Comparison of ENCODE assay signal across 20 cellular contexts in the genomic region with DNA sequence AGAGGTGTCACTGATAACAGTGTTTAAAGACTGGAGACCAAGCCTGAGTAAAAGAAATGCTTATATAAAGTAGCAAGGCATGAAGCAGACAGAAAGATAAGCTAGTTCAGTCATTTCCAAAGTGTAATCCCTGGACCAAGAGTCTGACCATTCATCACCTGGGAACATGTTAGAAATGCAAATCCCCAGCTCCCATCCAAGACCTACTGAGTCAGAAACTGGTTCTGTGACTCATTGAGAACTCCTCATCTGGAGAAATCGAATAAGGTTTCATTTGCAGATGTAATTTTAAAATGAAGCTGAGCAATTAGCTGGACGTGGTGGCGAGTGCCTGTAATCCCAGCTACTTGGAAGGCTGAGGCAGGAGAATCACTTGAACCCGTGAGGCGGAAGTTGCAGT.
"Had no signal": no experiment of that assay in that cellular context is flagged by ENCODE, and none has a peak within 500 bp of the region (broad histone marks: within the 10 kb centered on the region; RNA-seq: fewer than 3 reads in every experiment).

No MANE protein-coding gene starts in this region.

- H3K4me1 Mint-ChIP-seq: activated CD4-positive, alpha-beta T cell treated with anti-CD3 and anti-CD28 coated beads for 36 hours; activated naive CD4-positive, alpha-beta T cell treated with anti-CD3 and anti-CD28 coated beads, Interleukin-2, amount 10 ng/mL, durations not matched to agents 7 days and 5 days; activated naive CD8-positive, alpha-beta T cell treated with anti-CD3 and anti-CD28 coated beads for 36 hours; T-cell had no signal

- H3K27me3 ChIP-seq: MG63 had no signal

- H3K9me3 Mint-ChIP-seq: activated CD8-positive, alpha-beta T cell treated with anti-CD3 and anti-CD28 coated beads for 36 hours; activated naive CD4-positive, alpha-beta T cell treated with anti-CD3 and anti-CD28 coated beads, Interleukin-2, amount 10 ng/mL, durations not matched to agents 7 days and 5 days; activated naive CD8-positive, alpha-beta T cell treated with anti-CD3 and anti-CD28 coated beads for 36 hours; activated T-helper 2 cell treated with anti-CD3 and anti-CD28 coated beads, Interferon-gamma antibody, Interleukin-2, Interleukin-4, amounts not matched to agents 10 μg/mL and 5 μg/mL and 100 μg/mL, durations not matched to agents 14 hours and 24 hours and 36 hours had no signal

- H3K4me3 Mint-ChIP-seq: activated CD4-positive, alpha-beta T cell treated with anti-CD3 and anti-CD28 coated beads for 36 hours; activated CD8-positive, alpha-beta T cell treated with anti-CD3 and anti-CD28 coated beads for 36 hours; activated naive CD4-positive, alpha-beta T cell treated with anti-CD3 and anti-CD28 coated beads, Interleukin-2, amount 10 ng/mL, durations not matched to agents 7 days and 5 days; activated naive CD8-positive, alpha-beta T cell treated with anti-CD3 and anti-CD28 coated beads for 36 hours; activated T-cell treated with anti-CD3 and anti-CD28 coated beads, Interleukin-2, amount 50 U/mL, for 72 hours; T-cell had no signal

- H3K27me3 Mint-ChIP-seq: activated CD4-positive, alpha-beta T cell treated with anti-CD3 and anti-CD28 coated beads for 36 hours; activated CD8-positive, alpha-beta T cell treated with anti-CD3 and anti-CD28 coated beads for 36 hours; activated naive CD4-positive, alpha-beta T cell treated with anti-CD3 and anti-CD28 coated beads, Interleukin-2, amount 10 ng/mL, durations not matched to agents 7 days and 5 days; activated naive CD8-positive, alpha-beta T cell treated with anti-CD3 and anti-CD28 coated beads for 36 hours had no signal

- H3K27ac ChIP-seq: SK-N-MC, VCaP had no signal

- H3K27ac Mint-ChIP-seq: activated CD4-positive, alpha-beta T cell treated with anti-CD3 and anti-CD28 coated beads for 36 hours; activated CD8-positive, alpha-beta T cell treated with anti-CD3 and anti-CD28 coated beads for 36 hours; activated naive CD4-positive, alpha-beta T cell treated with anti-CD3 and anti-CD28 coated beads, Interleukin-2, amount 10 ng/mL, durations not matched to agents 7 days and 5 days; activated naive CD8-positive, alpha-beta T cell treated with anti-CD3 and anti-CD28 coated beads for 36 hours; activated T-cell treated with anti-CD3 and anti-CD28 coated beads, Interleukin-2, amount 50 U/mL, for 72 hours; activated T-helper 2 cell treated with anti-CD3 and anti-CD28 coated beads, Interferon-gamma antibody, Interleukin-2, Interleukin-4, amounts not matched to agents 10 μg/mL and 5 μg/mL and 100 μg/mL, durations not matched to agents 14 hours and 24 hours and 36 hours; T-cell had no signal

- ATAC-seq: activated CD4-positive, alpha-beta T cell treated with anti-CD3 and anti-CD28 coated beads for 36 hours; activated CD8-positive, alpha-beta T cell treated with anti-CD3 and anti-CD28 coated beads for 36 hours; activated T-cell treated with anti-CD3 and anti-CD28 coated beads, Interleukin-2, amount 50 U/mL, for 72 hours; T-cell had no signal

- H3K9me3 ChIP-seq: MG63 had no signal

- H3K36me3 ChIP-seq: MG63 had no signal

- H3K36me3 Mint-ChIP-seq: activated naive CD4-positive, alpha-beta T cell treated with anti-CD3 and anti-CD28 coated beads, Interleukin-2, amount 10 ng/mL, durations not matched to agents 7 days and 5 days; activated naive CD8-positive, alpha-beta T cell treated with anti-CD3 and anti-CD28 coated beads for 36 hours; T-cell had no signal

- H3K4me3 ChIP-seq: MG63, SK-N-MC had no signal

- DNase-seq: activated CD4-positive, alpha-beta T cell treated with anti-CD3 and anti-CD28 coated beads for 36 hours; activated CD4-positive, alpha-beta T cell treated with anti-CD3 and anti-CD28 coated beads, Interleukin-2, amount 50 U/mL, for 1 hour; activated CD8-positive, alpha-beta memory T cell treated with anti-CD3 and anti-CD28 coated beads, Interleukin-2, amount 50 U/mL, for 4 hours; activated CD8-positive, alpha-beta T cell treated with anti-CD3 and anti-CD28 coated beads for 36 hours; activated gamma-delta T cell treated with Interleukin-2 at 50 U/mL for 16 hours; activated naive CD4-positive, alpha-beta T cell treated with anti-CD3 and anti-CD28 coated beads, Interleukin-2, amount 10 ng/mL, durations not matched to agents 7 days and 5 days; activated naive CD8-positive, alpha-beta T cell treated with anti-CD3 and anti-CD28 coated beads for 36 hours; activated T-cell treated with anti-CD3 and anti-CD28 coated beads, Interleukin-2, amount 50 U/mL, for 72 hours; central memory CD4-positive, alpha-beta T cell; MG63; NCI-H1092 treated with DMSO at 0.1 percent for 48 hours; NCI-H1417 treated with DMSO at 0.1 percent for 48 hours; NCI-H1694 treated with DMSO at 0.1 percent for 48 hours; NCI-H2029 treated with DMSO at 0.1 percent for 48 hours; NCI-H510A treated with DMSO at 0.1 percent for 48 hours; NCI-H69; T-cell had no signal
